Comparison of ENCODE assay signal across 1 cellular context in the genomic region with DNA sequence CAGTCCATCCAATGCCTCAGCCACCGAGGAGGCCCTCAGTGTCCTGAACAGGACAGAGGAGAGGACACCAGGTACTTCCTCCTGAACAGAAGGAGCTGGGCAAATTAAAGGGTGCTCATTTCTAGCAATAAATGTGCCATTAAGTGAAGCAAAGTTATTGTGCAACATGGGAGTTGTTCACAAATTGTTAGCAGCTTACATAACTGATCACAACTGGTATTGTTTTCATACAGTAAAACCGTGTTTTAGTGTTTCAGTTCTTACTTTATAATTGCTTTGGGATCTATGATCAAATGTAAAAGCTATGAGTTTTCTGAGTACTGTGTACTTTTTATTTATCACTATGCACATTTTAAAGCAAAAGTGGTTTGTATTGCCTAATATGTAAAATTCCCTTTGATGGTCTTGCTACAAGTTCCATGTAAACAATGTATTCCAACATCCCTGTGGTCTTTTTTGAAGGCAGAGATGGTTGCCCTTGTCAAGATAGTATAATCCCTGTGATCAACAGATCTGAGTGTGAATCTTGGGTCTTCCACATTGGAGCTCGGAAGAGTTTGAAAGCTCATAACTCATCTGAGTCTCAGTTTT.
TF ChIP-seq lines count a peak whose summit lies in the region.

No MANE protein-coding gene starts in this region.

TF ChIP-seq in IMR-90, 13 proteins besides CTCF, POLR2A, EP300 and RAD21:
- TF ChIP-seq CEBPB (IDR thresholded peaks at IDR 0.05; ENCODE audit: low read depth, low read length) = peak; percentile 51
- no peak for TF ChIP-seq RFX5 (IDR thresholded peaks at IDR 0.05; ENCODE audit: low read depth, low read length)
TF ChIP-seq in IMR-90: peak in this region for 1.
